ENCODE assay signal across 2 cellular contexts in genomic region chr9:129812385-129812784, GRCh38.
A peak's percentile ranks its signal among the peaks of the same experiment; 100 is the strongest.
TF ChIP-seq lines count a peak whose summit lies in the region.

No MANE protein-coding gene starts in this region.

TF ChIP-seq in GM12891, 5 proteins besides CTCF, POLR2A, EP300 and RAD21:
- TF ChIP-seq POLR2AphosphoS5 (IDR thresholded peaks at IDR 0.05; ENCODE audit: low read depth, low read length) (peak; percentile 72; the same call in 1 of the 2 replicates), SPI1 (IDR thresholded peaks at IDR 0.05; ENCODE audit: low read depth, low read length) (no peak)
TF ChIP-seq in GM12891: peak in this region for 1.

TF ChIP-seq in GM12878, 131 proteins besides CTCF, POLR2A, EP300 and RAD21:
- TF ChIP-seq ESRRA (IDR thresholded peaks at IDR 0.05; ENCODE audit: low read length), result no peak
- TF ChIP-seq MTA3 (IDR thresholded peaks at IDR 0.05; ENCODE audit: borderline replicate concordance, low read length), result 0 out of 2 replicates have a peak, but pooled peaks have one; percentile 22
